ENCODE assay signal across 11 cellular contexts in genomic region chr1:155130272-155131006, GRCh38. TPM values are rescaled to one million over a fixed set of nuclear protein-coding genes. Genes with fewer than 3 reads are reported as not detected.
DNase-seq lines count a peak whose midpoint lies in the region; ATAC-seq, FAIRE-seq and TF ChIP-seq lines count a peak whose summit lies in the region.
"Had no signal": no experiment of that assay in that cellular context is flagged by ENCODE, and none has a peak within 500 bp of the region (broad histone marks: within the 10 kb centered on the region; RNA-seq: fewer than 3 reads in every experiment).

No MANE protein-coding gene starts in this region.

- peak overlapping the region; percentile 68 for H3K27ac ChIP-seq in endothelial cell of umbilical vein (ENCODE audit: insufficient read depth, low read depth, low read length)

- CTCF ChIA-PET in endothelial cell of umbilical vein (lab: Charles Lee) = interaction anchor here (1.5 to 15.5 kb wide), 5 partner anchors 18 to 45 kb away, joined by 7 to 204 read pairs (median 13); partner anchors contain the start of genes KRTCAP2 and TRIM46

- POLR2A ChIA-PET in endothelial cell of umbilical vein (lab: Charles Lee) = interaction anchor here (0.6 to 0.8 kb wide), 3 partner anchors 9 to 857 kb away, joined by 4 to 6 read pairs (median 5); no protein-coding TSS in a partner anchor
- POLR2A ChIA-PET in naive thymus-derived CD8-positive, alpha-beta T cell (lab: Charles Lee) = interaction anchor here (1.0 to 3.1 kb wide), 3 partner anchors 10 to 43 kb away, joined by 3 to 10 read pairs (median 4); partner anchors contain the start of genes DPM3 and KRTCAP2

- peaks cover 29% of the 10 kb centered on the region for H3K79me2 ChIP-seq in endothelial cell of umbilical vein (ENCODE audit: control insufficient read depth, insufficient read depth, low read length)

- H2AFZ ChIP-seq in endothelial cell of umbilical vein (ENCODE audit: low read depth, low read length) = no peak overlapping the region

- peak overlapping the region in 2 of 3 experiments; percentile 91 to 95 for H3K4me3 ChIP-seq in endothelial cell of umbilical vein (replicated peaks in 1 of 3; ENCODE audit: insufficient read depth in 1 of 3, low read depth in 1 of 3, low read length in 3 of 3)

- peaks cover 60% of the 10 kb centered on the region for H3K4me1 ChIP-seq in endothelial cell of umbilical vein (ENCODE audit: control insufficient read depth, extremely low read depth, insufficient read depth, low read length)

- no peaks in the 10 kb centered on the region for H3K27me3 ChIP-seq in endothelial cell of umbilical vein (ENCODE audit: control insufficient read depth in 2 of 2, insufficient read depth in 2 of 2, low read length in 2 of 2)

- peaks cover 22 to 33% of the 10 kb centered on the region in 2 experiments for H3K36me3 ChIP-seq in endothelial cell of umbilical vein (ENCODE audit: control insufficient read depth in 2 of 2, extremely low read depth in 1 of 2, insufficient read depth in 2 of 2, low read length in 2 of 2)

- BruUV-seq in endothelial cell of umbilical vein (replicated peaks; lab: Mats Ljungman, UMichigan) = no TSS peak

- H3K4me1 Mint-ChIP-seq in natural killer cell = peaks cover 30 to 52% of the 10 kb centered on the region in 2 donors
- peaks cover 29 to 31% of the 10 kb centered on the region in 2 donors for H3K4me1 Mint-ChIP-seq in natural killer cell treated with Interleukin-12 subunit alpha and Interleukin-12 subunit beta and Interleukin-15 and Interleukin-18, amount 100 ng/mL, for 72 hours (ENCODE audit: low read depth in 2 of 2)
- peaks cover 38 to 53% (median 52%) of the 10 kb centered on the region in 4 donors for H3K4me1 Mint-ChIP-seq in naive thymus-derived CD8-positive, alpha-beta T cell

- ATAC-seq in natural killer cell (no peak), GM18511 (IDR thresholded peaks at IDR 0.05; ENCODE audit: unreplicated experiment) (no peak)
- no peak for ATAC-seq in natural killer cell treated with Interleukin-12 subunit alpha and Interleukin-12 subunit beta and Interleukin-15 and Interleukin-18, amount 100 ng/mL, for 72 hours
- ATAC-seq in naive thymus-derived CD8-positive, alpha-beta T cell = no peak
- no peak for ATAC-seq in activated CD4-positive, CD25-positive, alpha-beta regulatory T cell treated with anti-CD3 and anti-CD28 coated beads, Interleukin-2, amount 50 U/mL, for 24 hours

- H3K9me3 ChIP-seq in endothelial cell of umbilical vein (replicated peaks; ENCODE audit: control insufficient read depth, insufficient read depth, low read length) = no peaks in the 10 kb centered on the region

- H3K9me3 Mint-ChIP-seq in natural killer cell = no peaks in the 10 kb centered on the region
- H3K9me3 Mint-ChIP-seq in natural killer cell treated with Interleukin-12 subunit alpha and Interleukin-12 subunit beta and Interleukin-15 and Interleukin-18, amount 100 ng/mL, for 72 hours = no peaks in the 10 kb centered on the region
- H3K9me3 Mint-ChIP-seq in naive thymus-derived CD8-positive, alpha-beta T cell = no peaks in the 10 kb centered on the region

- FAIRE-seq in endothelial cell of umbilical vein (lab: Jason Lieb, UNC) = no peak
- FAIRE-seq: GM18507 had no signal

- TF ChIP-seq POLR2A in endothelial cell of umbilical vein (IDR thresholded peaks at IDR 0.05; ENCODE audit: low read depth, low read length) = no peak

- H3K27ac Mint-ChIP-seq in natural killer cell = no peak overlapping the region
- no peak overlapping the region for H3K27ac Mint-ChIP-seq in natural killer cell treated with Interleukin-12 subunit alpha and Interleukin-12 subunit beta and Interleukin-15 and Interleukin-18, amount 100 ng/mL, for 72 hours
- H3K27ac Mint-ChIP-seq in naive thymus-derived CD8-positive, alpha-beta T cell = peak overlapping the region; percentile 63 to 93 (median 86)
- H3K27ac Mint-ChIP-seq: B cell had no signal

- H3K27me3 Mint-ChIP-seq in natural killer cell (ENCODE audit: low read depth in 2 of 2) = peaks cover 23 to 35% of the 10 kb centered on the region in 2 donors
- peaks cover 21 to 23% of the 10 kb centered on the region in 2 donors for H3K27me3 Mint-ChIP-seq in natural killer cell treated with Interleukin-12 subunit alpha and Interleukin-12 subunit beta and Interleukin-15 and Interleukin-18, amount 100 ng/mL, for 72 hours
- H3K27me3 Mint-ChIP-seq in naive thymus-derived CD8-positive, alpha-beta T cell = peaks cover 0 to 14% (median 2%) of the 10 kb centered on the region in 5 donors

- H4K20me1 ChIP-seq in endothelial cell of umbilical vein (replicated peaks; ENCODE audit: control insufficient read depth, extremely low read depth, insufficient read depth, low read length) = no peaks in the 10 kb centered on the region

- peak overlapping the region; percentile 4 for H3K4me3 Mint-ChIP-seq in natural killer cell
- no peak overlapping the region for H3K4me3 Mint-ChIP-seq in natural killer cell treated with Interleukin-12 subunit alpha and Interleukin-12 subunit beta and Interleukin-15 and Interleukin-18, amount 100 ng/mL, for 72 hours
- H3K4me3 Mint-ChIP-seq in naive thymus-derived CD8-positive, alpha-beta T cell = peak overlapping the region in 9 of 10 donors; percentile 3 to 95 (median 85)
- H3K4me3 Mint-ChIP-seq: B cell had no signal

- TF ChIP-seq CTCF in natural killer cell (IDR thresholded peaks at IDR 0.05) (no peak), endothelial cell of umbilical vein (IDR thresholded peaks at IDR 0.05; ENCODE audit: extremely low read depth in 1 of 2, insufficient read depth in 1 of 2, low read depth in 1 of 2, low read length in 2 of 2) (no peak)

- H3K36me3 Mint-ChIP-seq in natural killer cell = no peaks in the 10 kb centered on the region
- no peaks in the 10 kb centered on the region for H3K36me3 Mint-ChIP-seq in natural killer cell treated with Interleukin-12 subunit alpha and Interleukin-12 subunit beta and Interleukin-15 and Interleukin-18, amount 100 ng/mL, for 72 hours
- H3K36me3 Mint-ChIP-seq in naive thymus-derived CD8-positive, alpha-beta T cell = peaks cover 0 to 14% (median 0%) of the 10 kb centered on the region in 3 donors

- no peaks in the 10 kb centered on the region for H3K9me1 ChIP-seq in endothelial cell of umbilical vein (replicated peaks; ENCODE audit: control insufficient read depth, extremely low read depth, insufficient read depth, low read length)

- dilution Hi-C loops in endothelial cell of umbilical vein (cut with MboI; ENCODE audit: extremely low pct_ligation_motif_present, low sequenced_read_pairs) = no loop called here

- no peak for DNase-seq in natural killer cell
- no peak for DNase-seq in natural killer cell treated with Interleukin-12 subunit alpha and Interleukin-12 subunit beta and Interleukin-15 and Interleukin-18, amount 100 ng/mL, for 72 hours (ENCODE audit: low spot score)
- no peak for DNase-seq in endothelial cell of umbilical vein (ENCODE audit: low read depth, low spot score)
- no peak for DNase-seq in naive thymus-derived CD8-positive, alpha-beta T cell
- no peak for DNase-seq in NCI-H1105 (lab: John Stamatoyannopoulos, UW)
- no peak for DNase-seq in NCI-H2171 treated with DMSO at 0.1 percent for 48 hours (lab: John Stamatoyannopoulos, UW)
- DNase-seq: erythroblast had no signal

- intact Hi-C loops in natural killer cell (cut with micrococcal nuclease) = no loop called here
- intact Hi-C loops in endothelial cell of umbilical vein (cut with micrococcal nuclease) = no loop called here

- peak overlapping the region; percentile 92 for H3K9ac ChIP-seq in endothelial cell of umbilical vein (replicated peaks; ENCODE audit: extremely low read depth, insufficient read depth, low read length)

- H3K4me2 ChIP-seq in endothelial cell of umbilical vein (ENCODE audit: insufficient read depth, low read length) = peak overlapping the region; percentile 87

RNA-seq across cellular contexts. Expression of gene EFNA1, which starts 2.8 kb away (rescaled TPM):
- 1 to 10 TPM; 1.5 to 1.9 (median 1.9) TPM for total RNA-seq in natural killer cell
- not detected for total RNA-seq in natural killer cell treated with Interleukin-12 subunit alpha and Interleukin-12 subunit beta and Interleukin-15 and Interleukin-18, amount 100 ng/mL, for 72 hours
- 107 and 111 TPM in 2 replicates for total RNA-seq in endothelial cell of umbilical vein
- polyA plus RNA-seq in endothelial cell of umbilical vein = 289 and 295 TPM in 2 replicates
- polyA plus RNA-seq in endothelial cell of umbilical vein (2011; cell fraction: cytosol; rRNA removed) = 268 and 300 TPM in 2 replicates
- 383 and 395 TPM in 2 replicates for polyA plus RNA-seq in endothelial cell of umbilical vein (2011; cell fraction: nucleus; rRNA removed)
- polyA plus RNA-seq in endothelial cell of umbilical vein (2012) = 46.9 and 49.6 TPM in 2 replicates
- 211 and 255 TPM in 2 replicates for polyA minus RNA-seq in endothelial cell of umbilical vein
- 133 TPM for polyA minus RNA-seq in endothelial cell of umbilical vein (2011; cell fraction: cytosol; rRNA and poly(A)+ RNA removed)
- polyA minus RNA-seq in endothelial cell of umbilical vein (2011; cell fraction: nucleus; rRNA and poly(A)+ RNA removed) = 87.5 and 107 TPM in 2 replicates
- 1 to 10 TPM; 8.5 to 8.6 TPM for total RNA-seq in naive thymus-derived CD8-positive, alpha-beta T cell
- 10 to 100 TPM in 1 of 3 donors, 1 to 10 TPM in 2; 2.9 to 12.0 (median 7.7) TPM for polyA plus RNA-seq in naive thymus-derived CD8-positive, alpha-beta T cell
- total RNA-seq: B cell had no signal

RNA-seq across cellular contexts. Expression of gene SLC50A1, which starts 5.2 kb away (rescaled TPM):
- total RNA-seq in natural killer cell = 10 to 100 TPM; 31.7 to 33.5 (median 32.7) TPM
- 10 to 100 TPM; 28.8 to 36.3 TPM for total RNA-seq in natural killer cell treated with Interleukin-12 subunit alpha and Interleukin-12 subunit beta and Interleukin-15 and Interleukin-18, amount 100 ng/mL, for 72 hours
- 29.5 and 30.8 TPM in 2 replicates for total RNA-seq in endothelial cell of umbilical vein
- 66.1 and 70.4 TPM in 2 replicates for polyA plus RNA-seq in endothelial cell of umbilical vein
- polyA plus RNA-seq in endothelial cell of umbilical vein (2011; cell fraction: cytosol; rRNA removed) = 50.3 and 53.2 TPM in 2 replicates
- polyA plus RNA-seq in endothelial cell of umbilical vein (2011; cell fraction: nucleus; rRNA removed) = 19.9 and 27.1 TPM in 2 replicates
- 24.9 and 28.5 TPM in 2 replicates for polyA plus RNA-seq in endothelial cell of umbilical vein (2012)
- polyA minus RNA-seq in endothelial cell of umbilical vein = 37.9 and 44.6 TPM in 2 replicates
- polyA minus RNA-seq in endothelial cell of umbilical vein (2011; cell fraction: cytosol; rRNA and poly(A)+ RNA removed) = 24.1 TPM
- polyA minus RNA-seq in endothelial cell of umbilical vein (2011; cell fraction: nucleus; rRNA and poly(A)+ RNA removed) = 9.4 and 13.5 TPM in 2 replicates
- 10 to 100 TPM; 26.7 to 26.9 TPM for total RNA-seq in naive thymus-derived CD8-positive, alpha-beta T cell
- polyA plus RNA-seq in naive thymus-derived CD8-positive, alpha-beta T cell = 10 to 100 TPM; 50.3 to 72.7 (median 62.3) TPM

RNA-seq across cellular contexts. Expression of gene DPM3, which starts 9.9 kb away (rescaled TPM):
- total RNA-seq in natural killer cell = 10 to 100 TPM; 26.8 to 45.7 (median 41.5) TPM
- total RNA-seq in natural killer cell treated with Interleukin-12 subunit alpha and Interleukin-12 subunit beta and Interleukin-15 and Interleukin-18, amount 100 ng/mL, for 72 hours = 10 to 100 TPM; 26.0 to 31.1 TPM
- 69.6 and 78.8 TPM in 2 replicates for total RNA-seq in endothelial cell of umbilical vein
- polyA plus RNA-seq in endothelial cell of umbilical vein = 258 and 315 TPM in 2 replicates
- 105 and 126 TPM in 2 replicates for polyA plus RNA-seq in endothelial cell of umbilical vein (2011; cell fraction: cytosol; rRNA removed)
- polyA plus RNA-seq in endothelial cell of umbilical vein (2011; cell fraction: nucleus; rRNA removed) = 31.3 and 32.5 TPM in 2 replicates
- polyA plus RNA-seq in endothelial cell of umbilical vein (2012) = 62.2 and 63.4 TPM in 2 replicates
- 16.3 and 17.2 TPM in 2 replicates for polyA minus RNA-seq in endothelial cell of umbilical vein
- polyA minus RNA-seq in endothelial cell of umbilical vein (2011; cell fraction: cytosol; rRNA and poly(A)+ RNA removed) = 39.9 TPM
- 3.8 and 6.2 TPM in 2 replicates for polyA minus RNA-seq in endothelial cell of umbilical vein (2011; cell fraction: nucleus; rRNA and poly(A)+ RNA removed)
- 10 to 100 TPM; 45.2 to 59.8 TPM for total RNA-seq in naive thymus-derived CD8-positive, alpha-beta T cell
- 100 to 1,000 TPM; 103 to 159 (median 159) TPM for polyA plus RNA-seq in naive thymus-derived CD8-positive, alpha-beta T cell

RNA-seq across cellular contexts. Expression of gene KRTCAP2, which starts 42.7 kb away (rescaled TPM):
- total RNA-seq in natural killer cell = 100 to 1,000 TPM in 2 of 3 donors, 10 to 100 TPM in 1; 95.3 to 113 (median 104) TPM
- 100 to 1,000 TPM; 149 to 223 TPM for total RNA-seq in natural killer cell treated with Interleukin-12 subunit alpha and Interleukin-12 subunit beta and Interleukin-15 and Interleukin-18, amount 100 ng/mL, for 72 hours
- 170 and 207 TPM in 2 replicates for total RNA-seq in endothelial cell of umbilical vein
- polyA plus RNA-seq in endothelial cell of umbilical vein = 362 and 409 TPM in 2 replicates
- 298 and 301 TPM in 2 replicates for polyA plus RNA-seq in endothelial cell of umbilical vein (2011; cell fraction: cytosol; rRNA removed)
- polyA plus RNA-seq in endothelial cell of umbilical vein (2011; cell fraction: nucleus; rRNA removed) = 92.2 and 112 TPM in 2 replicates
- 200 and 222 TPM in 2 replicates for polyA plus RNA-seq in endothelial cell of umbilical vein (2012)
- polyA minus RNA-seq in endothelial cell of umbilical vein = 246 and 346 TPM in 2 replicates
- polyA minus RNA-seq in endothelial cell of umbilical vein (2011; cell fraction: cytosol; rRNA and poly(A)+ RNA removed) = 286 TPM
- 38.0 and 44.5 TPM in 2 replicates for polyA minus RNA-seq in endothelial cell of umbilical vein (2011; cell fraction: nucleus; rRNA and poly(A)+ RNA removed)
- 100 to 1,000 TPM; 148 to 152 TPM for total RNA-seq in naive thymus-derived CD8-positive, alpha-beta T cell
- polyA plus RNA-seq in naive thymus-derived CD8-positive, alpha-beta T cell = 100 to 1,000 TPM; 453 to 495 (median 490) TPM

RNA-seq across cellular contexts. Expression of gene TRIM46, which starts 43.2 kb away (rescaled TPM):
- 1 to 10 TPM in 2 of 3 donors, under 1 TPM in 1; 0.94 to 4.9 (median 2.5) TPM for total RNA-seq in natural killer cell
- 1 to 10 TPM; 3.6 to 9.3 TPM for total RNA-seq in natural killer cell treated with Interleukin-12 subunit alpha and Interleukin-12 subunit beta and Interleukin-15 and Interleukin-18, amount 100 ng/mL, for 72 hours
- 9.6 and 10.0 TPM in 2 replicates for total RNA-seq in endothelial cell of umbilical vein
- polyA plus RNA-seq in endothelial cell of umbilical vein = 9.5 and 12.7 TPM in 2 replicates
- polyA plus RNA-seq in endothelial cell of umbilical vein (2011; cell fraction: cytosol; rRNA removed) = 4.9 and 5.8 TPM in 2 replicates
- 20.9 and 24.0 TPM in 2 replicates for polyA plus RNA-seq in endothelial cell of umbilical vein (2011; cell fraction: nucleus; rRNA removed)
- polyA plus RNA-seq in endothelial cell of umbilical vein (2012) = 5.6 and 7.1 TPM in 2 replicates
- 7.2 and 10.3 TPM in 2 replicates for polyA minus RNA-seq in endothelial cell of umbilical vein
- not detected for polyA minus RNA-seq in endothelial cell of umbilical vein (2011; cell fraction: cytosol; rRNA and poly(A)+ RNA removed)
- polyA minus RNA-seq in endothelial cell of umbilical vein (2011; cell fraction: nucleus; rRNA and poly(A)+ RNA removed) = 10.0 and 11.3 TPM in 2 replicates
- total RNA-seq in naive thymus-derived CD8-positive, alpha-beta T cell = 1 to 10 TPM; 4.0 to 4.1 TPM
- under 1 TPM; 0.40 to 0.92 (median 0.60) TPM for polyA plus RNA-seq in naive thymus-derived CD8-positive, alpha-beta T cell

Comparison
In these comparisons a context has a peak if more than half of its experiments do, and no peak if none do; other contexts are left out.
1. H3K27ac Mint-ChIP-seq: peak in naive thymus-derived CD8-positive, alpha-beta T cell (10 of 10); none in natural killer cell (0 of 2) and natural killer cell treated with Interleukin-12 subunit alpha and Interleukin-12 subunit beta and Interleukin-15 and Interleukin-18, amount 100 ng/mL, for 72 hours (0 of 2).
2. RNA of gene EFNA1, which starts 2.8 kb away (total RNA-seq): 107 to 111 TPM in endothelial cell of umbilical vein; 8.5 to 8.6 TPM in naive thymus-derived CD8-positive, alpha-beta T cell, 1.5 to 1.9 TPM in natural killer cell and not detected in natural killer cell treated with Interleukin-12 subunit alpha and Interleukin-12 subunit beta and Interleukin-15 and Interleukin-18, amount 100 ng/mL, for 72 hours; every median in the first group is over 10 times any median in the second.